Comparison of ENCODE assay signal across 8 cellular contexts in genomic region chr1:41783189-41783639, GRCh38.
A peak's percentile ranks its signal among the peaks of the same experiment; 100 is the strongest.
DNase-seq lines count a peak whose midpoint lies in the region; ATAC-seq and TF ChIP-seq lines count a peak whose summit lies in the region.

No MANE protein-coding gene starts in this region.

- CTCF ChIA-PET in BJ (lab: Yijun Ruan, JAX) = interaction anchor here (0.9 to 1.7 kb wide), 2 partner anchors 9 to 210 kb away, joined by 3 read pairs; no protein-coding TSS in a partner anchor

- peak overlapping the region; percentile 54 for H2AFZ ChIP-seq in neuronal stem cell (ENCODE audit: low read length)

- no peaks in the 10 kb centered on the region for H3K9me3 ChIP-seq in neuronal stem cell (replicated peaks in 1 of 2; ENCODE audit: control insufficient read depth in 2 of 2, insufficient read depth in 1 of 2, low read depth in 1 of 2, low read length in 2 of 2)

- H3K27me3 ChIP-seq in BJ (ENCODE audit: control insufficient read depth, insufficient read depth, low read length) (no peaks in the 10 kb centered on the region), brain microvascular endothelial cell (replicated peaks) (no peaks in the 10 kb centered on the region), neuronal stem cell (ENCODE audit: control insufficient read depth in 3 of 3, insufficient read depth in 3 of 3, low read depth in 1 of 3, low read length in 3 of 3) (peaks cover 0 to 7% (median 0%) of the 10 kb centered on the region in 3 experiments)

- no peak overlapping the region for H3K18ac ChIP-seq in neuronal stem cell (ENCODE audit: low read length)

- no peak overlapping the region for H2BK120ac ChIP-seq in neuronal stem cell (ENCODE audit: low read depth, low read length)

- in situ Hi-C loops in brain microvascular endothelial cell (cut with HindIII; ENCODE audit: low pct_ligation_motif_present, low sequenced_read_pairs) = no loop called here

- H3K9ac ChIP-seq in neuronal stem cell (ENCODE audit: low read depth, low read length, poor library complexity) = no peak overlapping the region

- no peak overlapping the region for H2BK5ac ChIP-seq in neuronal stem cell (ENCODE audit: low read length)

- H3K36me3 ChIP-seq in BJ (ENCODE audit: control insufficient read depth, insufficient read depth, low read length) = no peaks in the 10 kb centered on the region
- no peaks in the 10 kb centered on the region for H3K36me3 ChIP-seq in brain microvascular endothelial cell (replicated peaks)
- no peaks in the 10 kb centered on the region for H3K36me3 ChIP-seq in neuronal stem cell (replicated peaks in 1 of 2; ENCODE audit: control insufficient read depth in 2 of 2, insufficient read depth in 2 of 2, low read length in 2 of 2)

- DNase-seq in BJ (ENCODE audit: low read depth) (peak; percentile 77), NCI-H128 (lab: John Stamatoyannopoulos, UW; ENCODE audit: unreplicated experiment) (peak; percentile 25), brain microvascular endothelial cell (peak; percentile 79), neuronal stem cell (ENCODE audit: low spot score) (no peak), HuH-7.5 (ENCODE audit: low spot score) (no peak), GM20000 (ENCODE audit: low spot score) (no peak)
- DNase-seq in central memory CD4-positive, alpha-beta T cell = no peak

- WGBS in neuronal stem cell (ENCODE audit: extremely low coverage in 2 of 2, insufficient read length in 2 of 2, insufficient replicate concordance in 1 of 2), 2 donors = no CpG with 5 or more reads among the region's 11 CpGs

- no peak for TF ChIP-seq CTCF in BJ (IDR thresholded peaks at IDR 0.05; ENCODE audit: insufficient read depth, low read depth, low read length)
- TF ChIP-seq CTCF in brain microvascular endothelial cell (IDR thresholded peaks at IDR 0.05; ENCODE audit: low read depth, low read length, missing control alignments) = no peak
- no peak for TF ChIP-seq CTCF in GM20000 (IDR thresholded peaks at IDR 0.05; ENCODE audit: extremely low read depth, missing control alignments)

- H4K8ac ChIP-seq in neuronal stem cell (ENCODE audit: low read depth, low read length) = no peak overlapping the region

- no peak overlapping the region for H3K14ac ChIP-seq in neuronal stem cell (ENCODE audit: low read length)

- H4K91ac ChIP-seq in neuronal stem cell (ENCODE audit: low read depth, low read length, poor library complexity) = no peak overlapping the region

- no peak overlapping the region for H2BK12ac ChIP-seq in neuronal stem cell (ENCODE audit: low read length)

- ATAC-seq in HG02870 (IDR thresholded peaks at IDR 0.05; ENCODE audit: unreplicated experiment) = no peak

- H3K27ac ChIP-seq in brain microvascular endothelial cell (no peak overlapping the region), neuronal stem cell (replicated peaks; ENCODE audit: low read length) (no peak overlapping the region)

- H3K4me2 ChIP-seq in neuronal stem cell (ENCODE audit: insufficient read depth, low read length, poor library complexity, severe bottlenecking) = no peak overlapping the region

- H3K4me1 ChIP-seq in neuronal stem cell (ENCODE audit: control insufficient read depth in 2 of 2, insufficient read depth in 1 of 2, low read depth in 1 of 2, low read length in 2 of 2) = peaks cover 5 to 8% of the 10 kb centered on the region in 2 donors

- H3K4ac ChIP-seq in neuronal stem cell (ENCODE audit: low read length) = no peak overlapping the region

- H2AK5ac ChIP-seq in neuronal stem cell (ENCODE audit: low read depth, low read length) = no peak overlapping the region

- H3K4me3 ChIP-seq in BJ (ENCODE audit: low read depth, low read length) = no peak overlapping the region
- H3K4me3 ChIP-seq in brain microvascular endothelial cell (ENCODE audit: low read depth, low read length) = no peak overlapping the region
- no peak overlapping the region for H3K4me3 ChIP-seq in neuronal stem cell (ENCODE audit: low read length in 2 of 2)

- H3K23ac ChIP-seq in neuronal stem cell (ENCODE audit: low read depth, low read length, poor library complexity) = peak overlapping the region; percentile 23

- no peak overlapping the region for H2BK15ac ChIP-seq in neuronal stem cell (ENCODE audit: low read length)

- no peaks in the 10 kb centered on the region for H3K79me1 ChIP-seq in neuronal stem cell (ENCODE audit: low read depth, low read length)

- POLR2A ChIA-PET in BJ (lab: Charles Lee) = no interaction called here

Comparison
In these comparisons a context has a peak if more than half of its experiments do, and no peak if none do; other contexts are left out.
1. DNase-seq: peak in BJ (single experiment), NCI-H128 (single experiment) and brain microvascular endothelial cell (single experiment); none in neuronal stem cell (single experiment), HuH-7.5 (single experiment), central memory CD4-positive, alpha-beta T cell (single experiment) and GM20000 (single experiment).